Comparison of ENCODE assay signal across 7 cellular contexts in the genomic region with DNA sequence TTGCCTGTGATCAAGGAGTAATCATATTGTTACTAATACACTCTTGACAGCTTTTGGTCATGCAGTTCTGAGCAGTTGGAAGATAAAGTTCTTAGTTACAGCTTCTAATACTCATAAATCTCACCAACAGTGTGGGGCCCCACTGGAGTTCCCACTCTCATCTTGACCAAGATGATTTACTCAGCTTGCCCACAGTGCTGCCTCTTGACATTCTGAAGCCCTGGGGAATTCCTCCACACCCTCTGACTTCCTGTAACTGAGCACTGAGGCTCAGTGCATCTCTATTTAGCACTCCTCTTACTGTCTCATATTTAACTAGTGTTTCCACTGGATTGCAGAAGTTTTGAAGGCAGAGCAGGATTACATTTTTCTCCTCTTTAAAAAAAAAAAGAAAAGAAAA. TPM values are rescaled to one million over a fixed set of nuclear protein-coding genes. Genes with fewer than 3 reads are reported as not detected.
A peak's percentile ranks its signal among the peaks of the same experiment; 100 is the strongest.
DNase-seq lines count a peak whose midpoint lies in the region; ATAC-seq and TF ChIP-seq lines count a peak whose summit lies in the region.

No MANE protein-coding gene starts in this region.

- DNase-seq in OCI-LY7 (ENCODE audit: low spot score) (peak; percentile 85), activated T-helper 1 cell treated with Interleukin-2 at 50 U/mL for 16 hours (ENCODE audit: low read depth) (peak; percentile 33), immature natural killer cell (peak; percentile 58 to 70 (median 59)), NCI-H1105 (lab: John Stamatoyannopoulos, UW) (no peak)
- peak; percentile 58 for DNase-seq in stimulated activated CD8-positive, alpha-beta memory T cell treated with anti-CD3 and anti-CD28 coated beads, Interleukin-12 subunit alpha, Interleukin-12 subunit beta, amount 100 ng/mL, for 4 hours (ENCODE audit: low read depth)

- POLR2A ChIA-PET in OCI-LY7 (lab: Charles Lee): interaction anchor here (0.7 to 7.5 kb wide), 4 partner anchors 9 to 30 kb away, joined by 4 to 49 read pairs (median 4); partner anchors contain the start of gene TMF1

- H3K9me3 ChIP-seq in OCI-LY7 (ENCODE audit: low read length): no peaks in the 10 kb centered on the region

- H3K36me3 ChIP-seq in OCI-LY7 (ENCODE audit: insufficient read depth, low read length): peaks cover 4% of the 10 kb centered on the region

- H3K4me3 Mint-ChIP-seq in immature natural killer cell: peak overlapping the region; percentile 73 to 98 (median 96)

- peaks cover 3% of the 10 kb centered on the region; the same call in 1 of the 2 replicates for H4K20me1 ChIP-seq in OCI-LY7 (ENCODE audit: insufficient read depth, low read length)

- no peaks in the 10 kb centered on the region for H3K9me3 Mint-ChIP-seq in immature natural killer cell

- H3K9me2 ChIP-seq in OCI-LY7 (ENCODE audit: insufficient read depth, low read length): no peaks in the 10 kb centered on the region

- H3K27me3 Mint-ChIP-seq in immature natural killer cell (ENCODE audit: low read depth in 3 of 3): peaks cover 0 to 4% (median 4%) of the 10 kb centered on the region in 3 donors

- no peak for TF ChIP-seq CTCF in OCI-LY7 (conservative IDR thresholded peaks at IDR 0.05; ENCODE audit: low read length)

- H3K27ac Mint-ChIP-seq in immature natural killer cell: peak overlapping the region; percentile 94 to 99 (median 96)

- ATAC-seq in GM18858 (IDR thresholded peaks at IDR 0.05; ENCODE audit: unreplicated experiment) (peak; percentile 66), HG02852 (IDR thresholded peaks at IDR 0.05; ENCODE audit: unreplicated experiment) (peak; percentile 48)

- peaks cover 0 to 4% (median 0%) of the 10 kb centered on the region in 3 donors for H3K36me3 Mint-ChIP-seq in immature natural killer cell

- peaks cover 78 to 86% of the 10 kb centered on the region in 2 donors for H3K4me1 Mint-ChIP-seq in immature natural killer cell

- peak overlapping the region; percentile 77 for H3K27ac ChIP-seq in OCI-LY7 (ENCODE audit: low read depth, low read length, poor library complexity, severe bottlenecking)

- peaks cover 43% of the 10 kb centered on the region for H3K79me2 ChIP-seq in OCI-LY7 (ENCODE audit: insufficient read depth, low read depth, low read length)

- intact Hi-C loops in OCI-LY7 (cut with micrococcal nuclease; ENCODE audit: unreplicated experiment): no loop called here

- CTCF ChIA-PET in OCI-LY7 (lab: Charles Lee; ENCODE audit: unreplicated experiment): no interaction called here

- H2AFZ ChIP-seq in OCI-LY7 (ENCODE audit: low read length): peak overlapping the region; percentile 86; the same call in 1 of the 2 replicates

- peak overlapping the region; percentile 86 for H3K4me3 ChIP-seq in OCI-LY7 (ENCODE audit: low read depth, low read length, poor library complexity, severe bottlenecking)

- peaks cover 70% of the 10 kb centered on the region for H3K4me1 ChIP-seq in OCI-LY7 (ENCODE audit: insufficient read depth, low read length, poor library complexity, severe bottlenecking)

- peak overlapping the region; percentile 77 for H3K4me2 ChIP-seq in OCI-LY7 (ENCODE audit: low read length)

- no TSS peak for BruUV-seq in OCI-LY7 (replicated peaks; lab: Mats Ljungman, UMichigan)

RNA-seq across cellular contexts. Expression of gene ARL6IP5, which starts 1.9 kb away (rescaled TPM):
- total RNA-seq in OCI-LY7 (2014; rRNA removed; shearing (Covaris generic)): 18.5 and 28.9 TPM in 2 replicates
- 25.9 and 26.7 TPM in 2 replicates for total RNA-seq in OCI-LY7 (2022)
- polyA plus RNA-seq in immature natural killer cell: 100 to 1,000 TPM; 423 to 653 (median 503) TPM

RNA-seq across cellular contexts. Expression of gene UBA3, which starts 2.6 kb away (rescaled TPM):
- total RNA-seq in OCI-LY7 (2014; rRNA removed; shearing (Covaris generic)): 66.5 and 78.8 TPM in 2 replicates
- total RNA-seq in OCI-LY7 (2022): 70.2 and 70.8 TPM in 2 replicates
- polyA plus RNA-seq in immature natural killer cell: 100 to 1,000 TPM in 1 of 3 donors, 10 to 100 TPM in 2; 45.3 to 110 (median 47.1) TPM

RNA-seq across cellular contexts. Expression of gene TMF1, which starts 30.7 kb away (rescaled TPM):
- 16.6 and 20.8 TPM in 2 replicates for total RNA-seq in OCI-LY7 (2014; rRNA removed; shearing (Covaris generic))
- 29.0 and 29.4 TPM in 2 replicates for total RNA-seq in OCI-LY7 (2022)
- 10 to 100 TPM; 18.5 to 41.0 (median 22.4) TPM for polyA plus RNA-seq in immature natural killer cell

RNA-seq across cellular contexts. Expression of gene LMOD3, which starts 39.6 kb away (rescaled TPM):
- total RNA-seq in OCI-LY7 (2014; rRNA removed; shearing (Covaris generic)): not detected in 2 replicates
- not detected in 2 replicates for total RNA-seq in OCI-LY7 (2022)
- polyA plus RNA-seq in immature natural killer cell: under 1 TPM in 2 of 3 donors, not detected in 1; 0.08 to 0.13 TPM
